10 cellular contexts compared by ENCODE assay signal in the genomic region with DNA sequence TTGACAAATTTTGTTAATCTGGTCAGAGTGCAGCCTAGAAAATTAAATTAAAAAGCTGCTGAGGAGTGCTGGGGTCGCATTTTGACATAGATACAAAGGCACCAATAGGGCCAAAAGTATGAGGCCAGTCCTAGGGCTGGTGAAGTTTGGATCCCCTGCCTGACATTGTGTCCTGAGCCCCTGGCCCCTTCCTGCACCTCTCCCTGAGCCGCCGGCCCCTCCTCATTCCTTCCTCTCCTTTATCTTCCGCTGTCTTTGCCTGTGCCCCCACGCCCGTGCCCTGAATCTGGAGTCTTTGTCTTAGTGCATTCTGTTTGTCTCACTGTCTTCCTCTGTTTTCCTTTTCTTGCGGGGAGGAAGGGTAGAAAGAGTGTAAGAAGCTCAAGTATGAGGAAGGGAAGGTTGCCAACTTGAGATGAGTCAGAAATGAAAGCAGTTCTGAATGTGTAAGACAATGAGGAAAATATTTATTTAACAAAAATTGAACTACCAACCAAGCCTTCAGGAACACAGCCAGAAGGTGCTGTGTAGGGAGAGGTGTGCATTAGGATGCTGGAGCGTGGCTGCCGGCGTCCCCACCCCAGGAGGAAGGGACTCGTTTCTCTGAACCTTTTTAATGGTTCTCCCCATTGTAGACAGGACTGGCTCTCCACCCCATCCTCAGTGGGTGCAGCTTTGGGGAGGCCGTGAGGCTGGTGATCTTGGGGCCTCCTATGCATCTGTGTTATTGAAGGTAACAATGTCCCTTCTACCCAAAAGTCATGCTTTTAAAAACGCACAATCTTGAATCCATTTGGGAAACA.
A peak's percentile ranks its signal among the peaks of the same experiment; 100 is the strongest.
DNase-seq lines count a peak whose midpoint lies in the region; TF ChIP-seq lines count a peak whose summit lies in the region.
"Had no signal": no experiment of that assay in that cellular context is flagged by ENCODE, and none has a peak within 500 bp of the region (broad histone marks: within the 10 kb centered on the region; RNA-seq: fewer than 3 reads in every experiment).

No MANE protein-coding gene starts in this region.

- no peaks in the 10 kb centered on the region for H3K36me3 ChIP-seq in sigmoid colon
- no peaks in the 10 kb centered on the region for H3K36me3 ChIP-seq in BE2C

- H3K27me3 ChIP-seq in sigmoid colon (no peaks in the 10 kb centered on the region), BE2C (no peaks in the 10 kb centered on the region)

- H3K9me3 ChIP-seq in sigmoid colon (no peaks in the 10 kb centered on the region), BE2C (no peaks in the 10 kb centered on the region)

- intact Hi-C loops in sigmoid colon (cut with DNase I) = loop anchor here (5.0 kb wide), 1 partner anchor 35 kb away; no protein-coding TSS in a partner anchor

- H3K4me3 ChIP-seq in sigmoid colon (no peak overlapping the region), BE2C (ENCODE audit: low read depth, low read length) (no peak overlapping the region)

- no peak for TF ChIP-seq POLR2A in sigmoid colon (IDR thresholded peaks at IDR 0.05)

- DNase-seq in GM04504 (ENCODE audit: low read depth) (peak; percentile 84), SW 1271 (lab: John Stamatoyannopoulos, UW) (peak; percentile 2 to 38), glomerular endothelial cell (ENCODE audit: extremely low read depth, low read depth, low spot score) (peak; percentile 47), sigmoid colon (no peak), BE2C (no peak), hippocampal formation (lab: John Stamatoyannopoulos, UW) (no peak)
- DNase-seq in stimulated activated CD4-positive, alpha-beta T cell treated with anti-CD3 and anti-CD28 coated beads, Interleukin-4, amount 100 ng/mL, for 24 hours = no peak
- no peak for DNase-seq in activated CD4-positive, alpha-beta T cell treated with anti-CD3 and anti-CD28 coated beads for 4 hours
- DNase-seq: NCI-H1105, T-helper 1 cell had no signal

- TF ChIP-seq EP300 in sigmoid colon (IDR thresholded peaks at IDR 0.05) = no peak

- peak overlapping the region; percentile 50 to 73 (median 67) for H3K27ac ChIP-seq in sigmoid colon

- WGBS in sigmoid colon, 2 donors = 48 to 66% methylated on average over 13 of the region's 13 CpGs

- H3K4me1 ChIP-seq in sigmoid colon = peaks cover 0 to 41% (median 31%) of the 10 kb centered on the region in 4 donors
- H3K4me1 ChIP-seq in BE2C = 0 out of 2 replicates have a peak, but pooled peaks cover 2% of the 10 kb centered on the region

- TF ChIP-seq CTCF in sigmoid colon (IDR thresholded peaks at IDR 0.05) (no peak), BE2C (IDR thresholded peaks at IDR 0.05; ENCODE audit: low read depth, low read length) (no peak)

Comparison
In these comparisons a context has a peak if more than half of its experiments do, and no peak if none do; other contexts are left out.
1. DNase-seq: peak in GM04504 (single experiment), SW 1271 (2 of 2) and glomerular endothelial cell (single experiment); none in sigmoid colon (single experiment), stimulated activated CD4-positive, alpha-beta T cell treated with anti-CD3 and anti-CD28 coated beads, Interleukin-4, amount 100 ng/mL, for 24 hours (single experiment), BE2C (single experiment), activated CD4-positive, alpha-beta T cell treated with anti-CD3 and anti-CD28 coated beads for 4 hours (0 of 2) and hippocampal formation (0 of 2).